ENCODE assay signal across 20 cellular contexts in genomic region chr3:116863270-116863770, GRCh38.
"Had no signal": no experiment of that assay in that cellular context is flagged by ENCODE, and none has a peak within 500 bp of the region (broad histone marks: within the 10 kb centered on the region; RNA-seq: fewer than 3 reads in every experiment).

No MANE protein-coding gene starts in this region.

- H3K36me3 ChIP-seq: adrenal gland, esophagus squamous epithelium, prostate gland, right atrium auricular region, tibial artery had no signal

- H3K4me1 ChIP-seq: prostate gland, right atrium auricular region had no signal

- H3K4me1 Mint-ChIP-seq: activated B cell treated with CpG ODN at 0.5 μM for 24 hours, neural crest cell had no signal

- H3K9me3 Mint-ChIP-seq: activated B cell treated with CpG ODN at 0.5 μM for 24 hours; activated CD4-positive, alpha-beta memory T cell treated with anti-CD3 and anti-CD28 coated beads for 36 hours; activated naive CD4-positive, alpha-beta T cell treated with anti-CD3 and anti-CD28 coated beads, Interleukin-2, amount 50 U/mL, for 72 hours; activated T-helper 1 cell treated with anti-CD3 and anti-CD28 coated beads, Interleukin-12 subunit alpha, Interleukin-12 subunit beta, Interleukin-2, Interleukin-4 antibody, amounts not matched to agents 30 ng/mL and 10 ng/mL and 1 ng/mL, durations not matched to agents 14 hours and 24 hours and 36 hours; effector memory CD8-positive, alpha-beta T cell; naive B cell; neural crest cell had no signal

- H3K27me3 ChIP-seq: adrenal gland, esophagus squamous epithelium, right atrium auricular region had no signal

- H3K27me3 Mint-ChIP-seq: activated B cell treated with CpG ODN at 0.5 μM for 24 hours; activated CD4-positive, alpha-beta memory T cell treated with anti-CD3 and anti-CD28 coated beads for 36 hours; effector memory CD8-positive, alpha-beta T cell; naive B cell had no signal

- H3K9me3 ChIP-seq: adrenal gland, esophagus squamous epithelium, mucosa of descending colon, prostate gland, right atrium auricular region, tibial artery had no signal

- H3K27ac ChIP-seq: adrenal gland, esophagus squamous epithelium, prostate gland, right atrium auricular region, tibial artery had no signal

- DNase-seq: activated B cell treated with CpG ODN at 0.5 μM for 24 hours; activated CD4-positive, alpha-beta memory T cell treated with anti-CD3 and anti-CD28 coated beads for 36 hours; activated CD4-positive, alpha-beta T cell treated with anti-CD3 and anti-CD28 coated beads for 4 hours; activated gamma-delta T cell treated with Interleukin-2 at 50 U/mL for 16 hours; activated T-cell treated with anti-CD3 and anti-CD28 coated beads for 4 hours; dermis blood vessel endothelial cell; effector memory CD8-positive, alpha-beta T cell; esophagus squamous epithelium; left colon; mucosa of descending colon; naive B cell; stimulated activated naive CD8-positive, alpha-beta T cell treated with anti-CD3 and anti-CD28 coated beads, Interleukin-15, Interleukin-2, amounts not matched to agents 100 U/mL and 50 U/mL, for 24 hours; tibial artery had no signal

- H3K27ac Mint-ChIP-seq: activated B cell treated with CpG ODN at 0.5 μM for 24 hours; activated CD4-positive, alpha-beta memory T cell treated with anti-CD3 and anti-CD28 coated beads for 36 hours; activated naive CD4-positive, alpha-beta T cell treated with anti-CD3 and anti-CD28 coated beads, Interleukin-2, amount 50 U/mL, for 72 hours; activated T-helper 1 cell treated with anti-CD3 and anti-CD28 coated beads, Interleukin-12 subunit alpha, Interleukin-12 subunit beta, Interleukin-2, Interleukin-4 antibody, amounts not matched to agents 30 ng/mL and 10 ng/mL and 1 ng/mL, durations not matched to agents 14 hours and 24 hours and 36 hours; effector memory CD8-positive, alpha-beta T cell; naive B cell had no signal

- H3K4me3 ChIP-seq: lung, mucosa of descending colon had no signal

- H3K36me3 Mint-ChIP-seq: activated CD4-positive, alpha-beta memory T cell treated with anti-CD3 and anti-CD28 coated beads for 36 hours; activated naive CD4-positive, alpha-beta T cell treated with anti-CD3 and anti-CD28 coated beads, Interleukin-2, amount 50 U/mL, for 72 hours; naive B cell had no signal

- H3K4me3 Mint-ChIP-seq: activated B cell treated with CpG ODN at 0.5 μM for 24 hours; activated CD4-positive, alpha-beta memory T cell treated with anti-CD3 and anti-CD28 coated beads for 36 hours; activated T-helper 1 cell treated with anti-CD3 and anti-CD28 coated beads, Interleukin-12 subunit alpha, Interleukin-12 subunit beta, Interleukin-2, Interleukin-4 antibody, amounts not matched to agents 30 ng/mL and 10 ng/mL and 1 ng/mL, durations not matched to agents 14 hours and 24 hours and 36 hours; effector memory CD8-positive, alpha-beta T cell; naive B cell; neural crest cell had no signal
